ENCODE assay signal across 8 cellular contexts in the genomic region with DNA sequence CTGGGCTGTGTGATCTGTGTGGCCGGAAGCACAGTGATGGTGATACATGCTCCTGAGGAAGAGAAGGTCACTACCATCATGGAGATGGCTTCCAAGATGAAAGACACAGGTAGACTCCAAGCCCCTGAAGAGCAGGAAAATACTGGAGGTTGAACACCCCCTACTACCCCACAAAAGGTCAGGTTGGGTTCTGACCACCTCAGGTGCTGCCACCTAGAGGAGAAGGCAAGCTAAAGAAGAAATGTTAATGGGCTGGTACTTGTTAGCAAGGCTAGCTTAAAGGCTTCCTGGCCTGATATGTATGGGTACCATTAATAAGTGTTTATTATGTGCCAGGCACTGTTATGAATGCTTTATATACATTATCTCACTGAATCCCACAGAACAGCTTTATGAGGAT. TPM values are rescaled to one million over a fixed set of nuclear protein-coding genes. Genes with fewer than 3 reads are reported as not detected.
DNase-seq lines count a peak whose midpoint lies in the region; FAIRE-seq and TF ChIP-seq lines count a peak whose summit lies in the region.

No MANE protein-coding gene starts in this region.

- H3K79me2 ChIP-seq in osteoblast (ENCODE audit: insufficient read depth, low read length): no peaks in the 10 kb centered on the region

- H3K4me1 ChIP-seq in NT2/D1 (ENCODE audit: insufficient read depth, insufficient read length) (no peaks in the 10 kb centered on the region), osteoblast (ENCODE audit: insufficient read depth, low read length) (peaks cover 14% of the 10 kb centered on the region)

- H3K4me3 ChIP-seq in NT2/D1 (ENCODE audit: insufficient read length, low read depth): no peak overlapping the region
- no peak overlapping the region for H3K4me3 ChIP-seq in osteoblast (ENCODE audit: insufficient read depth, low read length)

- H3K27me3 ChIP-seq in NT2/D1 (ENCODE audit: insufficient read depth, insufficient read length) (no peaks in the 10 kb centered on the region), osteoblast (ENCODE audit: insufficient read depth, low read length) (no peaks in the 10 kb centered on the region)

- H3K4me2 ChIP-seq in osteoblast (ENCODE audit: insufficient read depth, low read length): no peak overlapping the region

- H3K27ac ChIP-seq in osteoblast (ENCODE audit: low read depth, low read length): no peak overlapping the region

- FAIRE-seq in RCC 7860 (lab: Jason Lieb, UNC): no peak

- H3K36me3 ChIP-seq in NT2/D1 (ENCODE audit: insufficient read depth, insufficient read length, low read length) (peaks cover 10% of the 10 kb centered on the region), osteoblast (ENCODE audit: insufficient read depth, low read length) (no peaks in the 10 kb centered on the region)

- TF ChIP-seq CTCF in osteoblast (IDR thresholded peaks at IDR 0.05; ENCODE audit: extremely low read depth, low read depth, low read length): peak; percentile 74

- H3K9me3 ChIP-seq in NT2/D1 (ENCODE audit: insufficient read depth, low read length) (no peaks in the 10 kb centered on the region), osteoblast (ENCODE audit: low read depth, low read length) (no peaks in the 10 kb centered on the region)

- H4K20me1 ChIP-seq in osteoblast (ENCODE audit: insufficient read depth, low read length): no peaks in the 10 kb centered on the region

- no peak overlapping the region for H3K9ac ChIP-seq in NT2/D1 (ENCODE audit: insufficient read length, low read depth)

- in situ Hi-C loops in G401 (cut with HindIII; ENCODE audit: low sequenced_read_pairs): no loop called here

- DNase-seq in stimulated activated CD4-positive, alpha-beta T cell treated with anti-CD3 and anti-CD28 coated beads, Interleukin-4, amount 100 ng/mL, for 24 hours: peak; percentile 34
- no peak for DNase-seq in stimulated activated CD4-positive, alpha-beta T cell treated with anti-CD3 and anti-CD28 coated beads, Interleukin-1b, Interleukin-23, amount 100 ng/mL, for 48 hours
- DNase-seq in NT2/D1 (ENCODE audit: low read depth, low spot score) (peak; percentile 22), cerebellar cortex (ENCODE audit: low spot score) (peak; percentile 22), osteoblast (ENCODE audit: insufficient read length, low spot score, missing footprints) (no peak), RCC 7860 (ENCODE audit: low spot score) (no peak), NCI-H2029 treated with DMSO at 0.1 percent for 48 hours (lab: John Stamatoyannopoulos, UW) (no peak), G401 (ENCODE audit: low spot score) (no peak)

- no peak overlapping the region for H2AFZ ChIP-seq in osteoblast (ENCODE audit: low read length)

RNA-seq across cellular contexts. Expression of gene NIPAL4, which starts 11.7 kb away (rescaled TPM):
- total RNA-seq in osteoblast: 0.36 TPM in 1 of 2 replicates, not detected in the other
- total RNA-seq in G401 (2014; rRNA removed; shearing (Covaris generic)): 0.18 and 0.58 TPM in 2 replicates

Comparison
In these comparisons a context has a peak if more than half of its experiments do, and no peak if none do; other contexts are left out.
1. DNase-seq: peak in stimulated activated CD4-positive, alpha-beta T cell treated with anti-CD3 and anti-CD28 coated beads, Interleukin-4, amount 100 ng/mL, for 24 hours (single experiment), NT2/D1 (single experiment) and cerebellar cortex (single experiment); none in stimulated activated CD4-positive, alpha-beta T cell treated with anti-CD3 and anti-CD28 coated beads, Interleukin-1b, Interleukin-23, amount 100 ng/mL, for 48 hours (single experiment), osteoblast (single experiment), RCC 7860 (single experiment), NCI-H2029 treated with DMSO at 0.1 percent for 48 hours (single experiment) and G401 (single experiment).